7 cellular contexts compared by ENCODE assay signal in the genomic region with DNA sequence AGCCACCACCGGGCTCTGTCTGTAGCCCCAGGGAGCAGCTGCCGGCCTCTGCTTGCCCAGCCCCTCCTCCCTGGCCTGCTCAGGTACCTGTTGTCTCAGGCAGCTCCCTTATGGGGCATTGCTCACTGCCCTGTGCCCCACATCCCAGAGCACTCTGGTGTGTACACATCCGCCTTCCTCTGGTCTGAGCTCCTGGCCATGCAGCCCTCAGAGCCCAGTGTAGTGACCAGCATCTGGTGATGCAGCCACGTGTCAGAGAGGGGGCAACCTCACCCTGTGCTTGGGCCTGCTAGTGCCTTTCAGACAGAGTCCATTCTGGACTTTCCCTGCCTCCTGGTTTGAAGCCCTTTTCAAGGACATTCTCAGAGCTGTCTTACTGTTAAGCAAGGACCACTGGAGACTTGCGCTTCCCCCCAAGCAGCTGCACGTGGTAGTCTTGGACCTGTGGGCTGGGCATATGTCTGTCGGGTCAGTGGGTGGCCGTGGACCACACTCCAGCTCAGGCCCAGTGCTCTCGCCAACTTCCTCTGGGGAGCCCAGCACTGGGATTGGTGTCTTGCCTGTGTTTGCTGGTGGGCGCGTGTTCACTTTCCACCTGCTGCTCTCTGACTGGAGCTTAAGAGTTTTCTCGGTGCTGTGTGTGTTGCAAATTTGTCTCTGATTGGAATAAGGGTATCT. TPM values are rescaled to one million over a fixed set of nuclear protein-coding genes. Genes with fewer than 3 reads are reported as not detected.
A peak's percentile ranks its signal among the peaks of the same experiment; 100 is the strongest.
DNase-seq lines count a peak whose midpoint lies in the region; ATAC-seq, FAIRE-seq and TF ChIP-seq lines count a peak whose summit lies in the region.

No MANE protein-coding gene starts in this region.

- H3K36me3 ChIP-seq in mammary epithelial cell (ENCODE audit: insufficient read depth, low read length): no peaks in the 10 kb centered on the region
- H3K36me3 ChIP-seq in small intestine (ENCODE audit: control insufficient read depth in 2 of 2, insufficient read depth in 2 of 2, low read length in 2 of 2): peaks cover 0 to 4% of the 10 kb centered on the region in 2 donors

- peaks cover 50% of the 10 kb centered on the region for H3K79me2 ChIP-seq in mammary epithelial cell (ENCODE audit: insufficient read depth, low read length)

- no peaks in the 10 kb centered on the region for H4K20me1 ChIP-seq in mammary epithelial cell (ENCODE audit: insufficient read depth, low read length)

- peaks cover 13% of the 10 kb centered on the region for H3K4me1 ChIP-seq in mammary epithelial cell (ENCODE audit: insufficient read depth, low read length)
- peaks cover 0 to 3% of the 10 kb centered on the region in 2 donors for H3K4me1 ChIP-seq in small intestine (ENCODE audit: control insufficient read depth in 2 of 2, insufficient read depth in 1 of 2, low read depth in 1 of 2, low read length in 1 of 2)

- H2AFZ ChIP-seq in mammary epithelial cell (ENCODE audit: low read depth, low read length): peak overlapping the region; percentile 47

- peak overlapping the region; percentile 49 for H3K4me2 ChIP-seq in mammary epithelial cell (ENCODE audit: insufficient read depth, low read depth, low read length)

- FAIRE-seq in small intestine (lab: Jason Lieb, UNC): no peak
- no peak for FAIRE-seq in GM12891 (lab: Jason Lieb, UNC)

- ATAC-seq in GM19351 (IDR thresholded peaks at IDR 0.05; ENCODE audit: unreplicated experiment) (peak; percentile 5), HG03103 (IDR thresholded peaks at IDR 0.05; ENCODE audit: low read depth, unreplicated experiment) (peak; percentile 20), HG03039 (IDR thresholded peaks at IDR 0.05; ENCODE audit: unreplicated experiment) (no peak)

- no peak for TF ChIP-seq POLR2A in GM12891 (IDR thresholded peaks at IDR 0.05; ENCODE audit: low read depth, low read length)

- DNase-seq in mammary epithelial cell (peak; percentile 69), small intestine (no peak), GM12891 (ENCODE audit: insufficient read length, low spot score) (no peak)
- DNase-seq in activated effector memory CD4-positive, alpha-beta T cell treated with Interleukin-2 at 50 U/mL for 16 hours: no peak

- H3K4me3 ChIP-seq in mammary epithelial cell (replicated peaks in 1 of 3; ENCODE audit: insufficient read depth in 1 of 3, low read depth in 2 of 3, low read length in 3 of 3) (no peak overlapping the region), small intestine (ENCODE audit: low read depth in 1 of 2, low read length in 2 of 2) (no peak overlapping the region)

- CTCF ChIA-PET in mammary epithelial cell (lab: Charles Lee; ENCODE audit: low non-redundant PET): interaction anchor here (0.9 kb wide), 1 partner anchor 19 kb away, joined by 5 read pairs; no protein-coding TSS in a partner anchor

- TF ChIP-seq CTCF in mammary epithelial cell (conservative IDR thresholded peaks at IDR 0.05 in 1 of 2, IDR thresholded peaks at IDR 0.05 in 1 of 2; ENCODE audit: extremely low read depth in 1 of 2, insufficient read depth in 1 of 2, low read depth in 1 of 2, low read length in 2 of 2): no peak

- H3K9me3 ChIP-seq in mammary epithelial cell (replicated peaks; ENCODE audit: insufficient read depth, low read length): no peaks in the 10 kb centered on the region
- no peaks in the 10 kb centered on the region for H3K9me3 ChIP-seq in small intestine (ENCODE audit: control insufficient read depth, low read depth)

- no TSS peak for BruUV-seq in mammary epithelial cell (replicated peaks; lab: Mats Ljungman, UMichigan)

- H3K27me3 ChIP-seq in mammary epithelial cell (ENCODE audit: insufficient read depth, low read length) (no peaks in the 10 kb centered on the region), small intestine (ENCODE audit: control insufficient read depth in 2 of 2, insufficient read depth in 2 of 2, low read length in 2 of 2) (no peaks in the 10 kb centered on the region)

- H3K27ac ChIP-seq in mammary epithelial cell (ENCODE audit: insufficient read depth, low read depth, low read length): no peak overlapping the region
- H3K27ac ChIP-seq in small intestine (ENCODE audit: low read depth in 1 of 2, low read length in 1 of 2): peak overlapping the region; percentile 18 to 47

- dilution Hi-C loops in mammary epithelial cell (cut with HindIII; ENCODE audit: low sequenced_read_pairs): loop anchor here (5.0 kb wide), 1 partner anchor 38 kb away; no protein-coding TSS in a partner anchor

- no peak overlapping the region for H3K9ac ChIP-seq in mammary epithelial cell (ENCODE audit: insufficient read depth, low read length)

- in situ Hi-C loops in mammary epithelial cell (cut with MboI; ENCODE audit: low sequenced_read_pairs in 2 of 2): no loop called here

- intact Hi-C loops in mammary epithelial cell (cut with micrococcal nuclease): no loop called here

- 73% methylated on average over 11 of the region's 12 CpGs for WGBS in mammary epithelial cell (ENCODE audit: low coverage, missing lambda C conversion rate)
- 75 to 78% (median 76%) methylated on average over 12 of the region's 12 CpGs for WGBS in small intestine, 3 donors

TF ChIP-seq in GM12891, 5 proteins besides CTCF, POLR2A, EP300 and RAD21:
- TF ChIP-seq POU2F2 (IDR thresholded peaks at IDR 0.05; ENCODE audit: low read depth, low read length) (no peak), POLR2AphosphoS5 (IDR thresholded peaks at IDR 0.05; ENCODE audit: low read depth, low read length) (no peak), TAF1 (IDR thresholded peaks at IDR 0.05; ENCODE audit: low read depth, low read length) (no peak), SPI1 (IDR thresholded peaks at IDR 0.05; ENCODE audit: low read depth, low read length) (no peak), PAX5 (IDR thresholded peaks at IDR 0.05; ENCODE audit: insufficient read depth, low read length, severe bottlenecking) (no peak)
TF ChIP-seq in GM12891: peak in this region for 0.

RNA-seq across cellular contexts. Expression of a gene that starts 30.7 kb away (rescaled TPM):
- 10 to 100 TPM in 1 of 2 donors, 1 to 10 TPM in 1; 9.2 to 17.1 TPM for total RNA-seq in mammary epithelial cell
- 6.3 TPM for polyA plus RNA-seq in mammary epithelial cell
- 55.2 TPM for polyA minus RNA-seq in mammary epithelial cell
- 10 to 100 TPM; 32.4 to 54.3 (median 41.6) TPM for polyA plus RNA-seq in small intestine
- 53.7 TPM for polyA plus RNA-seq in GM12891 (2012; ENCODE audit: low read depth, missing spikeins)
